Comparison of ENCODE assay signal across 2 cellular contexts in the genomic region with DNA sequence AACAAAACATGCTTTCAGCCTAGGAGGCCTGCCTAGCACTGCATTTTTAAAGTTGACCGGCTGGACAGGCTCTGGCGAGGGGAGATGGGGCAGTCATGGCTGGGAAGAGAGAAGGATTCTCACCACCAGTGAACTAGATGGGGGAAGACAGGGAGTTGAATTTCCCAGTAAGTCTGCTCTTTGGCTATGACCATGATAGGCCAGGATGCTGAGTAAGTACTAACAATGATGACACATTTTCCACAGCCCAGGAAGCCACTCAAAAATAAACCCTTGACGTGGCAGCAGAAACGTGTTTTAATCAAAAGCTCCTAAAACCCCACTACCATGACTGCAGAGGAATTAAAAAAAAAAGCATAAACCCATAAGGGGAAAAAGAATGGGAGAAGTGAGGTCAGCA.
TF ChIP-seq lines count a peak whose summit lies in the region.

No MANE protein-coding gene starts in this region.

TF ChIP-seq in liver, 16 proteins besides CTCF, POLR2A, EP300 and RAD21:
- TF ChIP-seq TAF1 (conservative IDR thresholded peaks at IDR 0.05) (no peak), HNF4A (conservative IDR thresholded peaks at IDR 0.05) (no peak), FOXA2 (IDR thresholded peaks at IDR 0.05) (no peak), SP1 (IDR thresholded peaks at IDR 0.05) (no peak), HNF4G (IDR thresholded peaks at IDR 0.05) (no peak), NR2F2 (IDR thresholded peaks at IDR 0.05) (no peak), EGR1 (IDR thresholded peaks at IDR 0.05; ENCODE audit: low read depth in 2 of 2) (no peak), REST (IDR thresholded peaks at IDR 0.05) (no peak), FOXA1 (IDR thresholded peaks at IDR 0.05) (no peak)
- TF ChIP-seq, protein P1, sequence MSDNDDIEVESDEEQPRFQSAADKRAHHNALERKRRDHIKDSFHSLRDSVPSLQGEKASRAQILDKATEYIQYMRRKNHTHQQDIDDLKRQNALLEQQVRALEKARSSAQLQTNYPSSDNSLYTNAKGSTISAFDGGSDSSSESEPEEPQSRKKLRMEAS (IDR thresholded peaks at IDR 0.05) = no peak

TF ChIP-seq in HepG2, 621 proteins besides CTCF, POLR2A, EP300 and RAD21:
- TF ChIP-seq, protein P2, sequence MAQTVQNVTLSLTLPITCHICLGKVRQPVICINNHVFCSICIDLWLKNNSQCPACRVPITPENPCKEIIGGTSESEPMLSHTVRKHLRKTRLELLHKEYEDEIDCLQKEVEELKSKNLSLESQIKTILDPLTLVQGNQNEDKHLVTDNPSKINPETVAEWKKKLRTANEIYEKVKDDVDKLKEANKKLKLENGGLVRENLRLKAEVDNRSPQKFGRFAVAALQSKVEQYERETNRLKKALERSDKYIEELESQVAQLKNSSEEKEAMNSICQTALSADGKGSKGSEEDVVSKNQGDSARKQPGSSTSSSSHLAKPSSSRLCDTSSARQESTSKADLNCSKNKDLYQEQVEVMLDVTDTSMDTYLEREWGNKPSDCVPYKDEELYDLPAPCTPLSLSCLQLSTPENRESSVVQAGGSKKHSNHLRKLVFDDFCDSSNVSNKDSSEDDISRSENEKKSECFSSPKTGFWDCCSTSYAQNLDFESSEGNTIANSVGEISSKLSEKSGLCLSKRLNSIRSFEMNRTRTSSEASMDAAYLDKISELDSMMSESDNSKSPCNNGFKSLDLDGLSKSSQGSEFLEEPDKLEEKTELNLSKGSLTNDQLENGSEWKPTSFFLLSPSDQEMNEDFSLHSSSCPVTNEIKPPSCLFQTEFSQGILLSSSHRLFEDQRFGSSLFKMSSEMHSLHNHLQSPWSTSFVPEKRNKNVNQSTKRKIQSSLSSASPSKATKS (CRISPR knock-in tag; IDR thresholded peaks at IDR 0.05) = no peak
- TF ChIP-seq SIX1 (CRISPR knock-in tag; IDR thresholded peaks at IDR 0.05; ENCODE audit: borderline replicate concordance) (no peak), ZFY (CRISPR knock-in tag; IDR thresholded peaks at IDR 0.05) (no peak), DMAP1 (CRISPR knock-in tag; IDR thresholded peaks at IDR 0.05) (no peak)
